In the genomic region with DNA sequence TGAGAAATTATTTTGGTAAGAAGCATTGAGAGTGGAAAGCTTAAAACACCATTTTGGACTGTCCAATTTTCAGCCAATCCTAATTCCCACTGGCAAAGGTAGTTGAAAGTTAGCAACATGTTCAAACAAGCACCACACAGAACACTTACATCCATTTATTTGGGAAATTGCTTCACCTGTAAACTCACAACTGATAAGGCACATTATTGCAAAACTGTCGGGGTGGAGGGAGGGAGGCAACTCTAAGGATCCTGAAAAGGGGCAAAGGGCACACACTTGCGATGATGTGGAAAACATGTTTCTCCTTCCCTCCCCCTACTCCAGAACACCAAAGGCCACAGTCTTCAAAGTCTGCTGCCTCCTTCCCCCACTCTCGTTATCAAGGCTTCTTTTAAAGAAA, we compare ENCODE assay signal across 26 cellular contexts.
"Had no signal": no experiment of that assay in that cellular context is flagged by ENCODE, and none has a peak within 500 bp of the region (broad histone marks: within the 10 kb centered on the region; RNA-seq: fewer than 3 reads in every experiment).

No MANE protein-coding gene starts in this region.

- H3K9me3 ChIP-seq: gastroesophageal sphincter, heart right ventricle, psoas muscle, stomach, testis had no signal

- ATAC-seq: activated CD8-positive, alpha-beta memory T cell treated with anti-CD3 and anti-CD28 coated beads, Interleukin-2, amount 10 ng/mL, durations not matched to agents 7 days and 5 days; activated T-helper 17 cell treated with anti-CD3 and anti-CD28 coated beads, Interleukin-2, amount 50 U/mL, for 72 hours; esophagus mucosa; gastroesophageal sphincter; heart right ventricle; left cardiac atrium; psoas muscle; right cardiac atrium had no signal

- H3K27me3 Mint-ChIP-seq: activated CD4-positive, alpha-beta memory T cell treated with anti-CD3 and anti-CD28 coated beads, Interleukin-2, amount 10 ng/mL, durations not matched to agents 7 days and 5 days; activated CD8-positive, alpha-beta memory T cell treated with anti-CD3 and anti-CD28 coated beads, Interleukin-2, amount 10 ng/mL, durations not matched to agents 7 days and 5 days; activated naive CD8-positive, alpha-beta T cell treated with anti-CD3 and anti-CD28 coated beads, Interleukin-2, amount 10 ng/mL, durations not matched to agents 7 days and 5 days; activated T-helper 17 cell treated with anti-CD3 and anti-CD28 coated beads, Interleukin-2, amount 50 U/mL, for 72 hours; central memory CD8-positive, alpha-beta T cell; memory B cell; naive B cell had no signal

- DNase-seq: activated CD4-positive, alpha-beta memory T cell treated with anti-CD3 and anti-CD28 coated beads, Interleukin-2, amount 10 ng/mL, durations not matched to agents 7 days and 5 days; activated CD4-positive, alpha-beta T cell treated with anti-CD3 and anti-CD28 coated beads for 48 hours; activated CD4-positive, CD25-positive, alpha-beta regulatory T cell; activated CD8-positive, alpha-beta memory T cell treated with anti-CD3 and anti-CD28 coated beads, Interleukin-2, amount 10 ng/mL, durations not matched to agents 7 days and 5 days; activated naive CD4-positive, alpha-beta T cell; activated naive CD8-positive, alpha-beta T cell treated with anti-CD3 and anti-CD28 coated beads, Interleukin-2, amount 10 ng/mL, durations not matched to agents 7 days and 5 days; activated T-cell treated with anti-CD3 and anti-CD28 coated beads, Interleukin-2, amount 50 U/mL, for 1 hour; brain microvascular endothelial cell; heart right ventricle; left cardiac atrium; naive B cell; psoas muscle; right cardiac atrium; stimulated activated CD4-positive, alpha-beta T cell treated with anti-CD3 and anti-CD28 coated beads, Interleukin-4, amount 100 ng/mL, for 1 hour; stomach; T1000; testis had no signal

- H3K27me3 ChIP-seq: brain microvascular endothelial cell, gastroesophageal sphincter, heart right ventricle, stomach, testis had no signal

- H3K4me1 Mint-ChIP-seq: memory B cell, naive B cell, neural crest cell had no signal

- H3K27ac Mint-ChIP-seq: activated CD4-positive, alpha-beta memory T cell treated with anti-CD3 and anti-CD28 coated beads, Interleukin-2, amount 10 ng/mL, durations not matched to agents 7 days and 5 days; activated CD8-positive, alpha-beta memory T cell treated with anti-CD3 and anti-CD28 coated beads, Interleukin-2, amount 10 ng/mL, durations not matched to agents 7 days and 5 days; activated naive CD8-positive, alpha-beta T cell treated with anti-CD3 and anti-CD28 coated beads, Interleukin-2, amount 10 ng/mL, durations not matched to agents 7 days and 5 days; activated T-helper 17 cell treated with anti-CD3 and anti-CD28 coated beads, Interleukin-2, amount 50 U/mL, for 72 hours; memory B cell; naive B cell had no signal

- H3K4me3 Mint-ChIP-seq: activated CD4-positive, alpha-beta memory T cell treated with anti-CD3 and anti-CD28 coated beads, Interleukin-2, amount 10 ng/mL, durations not matched to agents 7 days and 5 days; activated CD8-positive, alpha-beta memory T cell treated with anti-CD3 and anti-CD28 coated beads, Interleukin-2, amount 10 ng/mL, durations not matched to agents 7 days and 5 days; activated naive CD8-positive, alpha-beta T cell treated with anti-CD3 and anti-CD28 coated beads, Interleukin-2, amount 10 ng/mL, durations not matched to agents 7 days and 5 days; activated T-helper 17 cell treated with anti-CD3 and anti-CD28 coated beads, Interleukin-2, amount 50 U/mL, for 72 hours; central memory CD8-positive, alpha-beta T cell; memory B cell; naive B cell; neural crest cell had no signal

- H3K9me3 Mint-ChIP-seq: activated CD4-positive, alpha-beta memory T cell treated with anti-CD3 and anti-CD28 coated beads, Interleukin-2, amount 10 ng/mL, durations not matched to agents 7 days and 5 days; activated naive CD8-positive, alpha-beta T cell treated with anti-CD3 and anti-CD28 coated beads, Interleukin-2, amount 10 ng/mL, durations not matched to agents 7 days and 5 days; activated T-helper 17 cell treated with anti-CD3 and anti-CD28 coated beads, Interleukin-2, amount 50 U/mL, for 72 hours; central memory CD8-positive, alpha-beta T cell; memory B cell; naive B cell; neural crest cell had no signal

- H3K27ac ChIP-seq: brain microvascular endothelial cell, coronary artery, gastroesophageal sphincter, heart right ventricle, psoas muscle, skin epidermis, stomach, testis had no signal

- FAIRE-seq: endometrium had no signal

- H3K4me3 ChIP-seq: coronary artery, gastroesophageal sphincter, heart right ventricle, psoas muscle, skin epidermis, stomach, testis had no signal

- H3K4me1 ChIP-seq: gastroesophageal sphincter, heart right ventricle, psoas muscle, stomach, testis had no signal
